ENCODE assay signal across 8 cellular contexts in genomic region chr7:139360210-139360947, GRCh38. TPM values are rescaled to one million over a fixed set of nuclear protein-coding genes. Genes with fewer than 3 reads are reported as not detected.
A peak's percentile ranks its signal among the peaks of the same experiment; 100 is the strongest.
DNase-seq lines count a peak whose midpoint lies in the region; ATAC-seq and TF ChIP-seq lines count a peak whose summit lies in the region.

No MANE protein-coding gene starts in this region.

- CTCF ChIA-PET in PC-9 (lab: Charles Lee), result interaction anchor here (0.7 kb wide), 1 partner anchor 79 kb away, joined by 7 read pairs; no protein-coding TSS in a partner anchor

- H3K9me3 ChIP-seq in PC-9 (ENCODE audit: insufficient read depth, low read depth), result no peaks in the 10 kb centered on the region
- H3K9me3 ChIP-seq in muscle layer of colon (ENCODE audit: low read length), result no peaks in the 10 kb centered on the region

- DNase-seq in DMS79 (lab: John Stamatoyannopoulos, UW) (peak; percentile 93), KG1 (lab: John Stamatoyannopoulos, UW) (peak; percentile 50), PC-9 (peak; percentile 91 to 98)
- DNase-seq in activated T-cell treated with anti-CD3 and anti-CD28 coated beads, Interleukin-2, amount 50 U/mL, for 48 hours, result peak; percentile 99
- DNase-seq in stimulated activated CD8-positive, alpha-beta memory T cell treated with anti-CD3 and anti-CD28 coated beads, Interleukin-4, amount 100 ng/mL, for 48 hours, result peak; percentile 98

- peaks cover 17% of the 10 kb centered on the region for H3K36me3 ChIP-seq in PC-9 (ENCODE audit: low read depth)
- H3K36me3 ChIP-seq in muscle layer of colon (ENCODE audit: insufficient read depth, low read length), result no peaks in the 10 kb centered on the region

- H3K4me3 ChIP-seq in PC-9 (peak overlapping the region; percentile 89), muscle layer of colon (ENCODE audit: low read depth in 1 of 2, low read length in 2 of 2) (peak overlapping the region; percentile 93 to 95)

- H3K27ac ChIP-seq in PC-9 (peak overlapping the region; percentile 97), muscle layer of colon (ENCODE audit: low read depth, low read length) (peak overlapping the region; percentile 97)

- BruUV-seq in PC-9 (replicated peaks; lab: Mats Ljungman, UMichigan), result TSS peak; percentile 60

- H4K20me1 ChIP-seq in PC-9 (ENCODE audit: insufficient read depth), result peaks cover 50% of the 10 kb centered on the region

- TF ChIP-seq CTCF in PC-9 (conservative IDR thresholded peaks at IDR 0.05), result no peak

- H3F3A ChIP-seq in PC-9 (ENCODE audit: insufficient read depth, low read depth), result peaks cover 42% of the 10 kb centered on the region

- H3K27me3 ChIP-seq in PC-9 (ENCODE audit: insufficient read depth, low read depth) (no peaks in the 10 kb centered on the region), muscle layer of colon (ENCODE audit: control insufficient read depth in 1 of 2, insufficient read depth in 2 of 2, low read length in 2 of 2) (no peaks in the 10 kb centered on the region)

- POLR2A ChIA-PET in PC-9 (lab: Charles Lee; ENCODE audit: unreplicated experiment), result interaction anchor here (0.6 to 0.9 kb wide), 6 partner anchors 20 to 1247 kb away, joined by 3 to 12 read pairs (median 5); no protein-coding TSS in a partner anchor

- peak overlapping the region; percentile 67 for H2AFZ ChIP-seq in PC-9

- peak overlapping the region; percentile 85 for H3K4me2 ChIP-seq in PC-9

- H3K4me1 ChIP-seq in PC-9 (replicated peaks; ENCODE audit: insufficient read depth) (peaks cover 27% of the 10 kb centered on the region), muscle layer of colon (ENCODE audit: insufficient read depth, low read length) (peaks cover 25% of the 10 kb centered on the region)

- peak overlapping the region; percentile 96 for H3K9ac ChIP-seq in muscle layer of colon (ENCODE audit: low read length)

- peaks cover 77% of the 10 kb centered on the region for H3K79me2 ChIP-seq in PC-9 (ENCODE audit: low read depth)

- no peaks in the 10 kb centered on the region for H3K9me2 ChIP-seq in PC-9 (ENCODE audit: insufficient read depth)

- ATAC-seq in GM21723 (IDR thresholded peaks at IDR 0.05; ENCODE audit: unreplicated experiment) (peak; percentile 72), esophagus mucosa (peak; percentile 89)

- intact Hi-C loops in PC-9 (cut with micrococcal nuclease; ENCODE audit: unreplicated experiment), result loop anchor here (1.0 kb wide), 1 partner anchor 251 kb away; the partner anchor contains the start of gene ZC3HAV1

RNA-seq across cellular contexts. Expression of gene LUC7L2, which starts 0.7 kb away (rescaled TPM):
- 111 and 149 TPM in 2 replicates for total RNA-seq in PC-9 (2021)
- 50.6 TPM for total RNA-seq in esophagus mucosa

RNA-seq across cellular contexts. Expression of gene FMC1, which starts 19.2 kb away (rescaled TPM):
- 12.5 and 15.1 TPM in 2 replicates for total RNA-seq in PC-9 (2021)
- 9.6 TPM for total RNA-seq in esophagus mucosa

Comparison
In these comparisons a context has a peak if more than half of its experiments do, and no peak if none do; other contexts are left out.
1. Peak in every context shown above with its lines: DNase-seq, ATAC-seq, H3K4me3 ChIP-seq and H3K27ac ChIP-seq.